In the genomic region with DNA sequence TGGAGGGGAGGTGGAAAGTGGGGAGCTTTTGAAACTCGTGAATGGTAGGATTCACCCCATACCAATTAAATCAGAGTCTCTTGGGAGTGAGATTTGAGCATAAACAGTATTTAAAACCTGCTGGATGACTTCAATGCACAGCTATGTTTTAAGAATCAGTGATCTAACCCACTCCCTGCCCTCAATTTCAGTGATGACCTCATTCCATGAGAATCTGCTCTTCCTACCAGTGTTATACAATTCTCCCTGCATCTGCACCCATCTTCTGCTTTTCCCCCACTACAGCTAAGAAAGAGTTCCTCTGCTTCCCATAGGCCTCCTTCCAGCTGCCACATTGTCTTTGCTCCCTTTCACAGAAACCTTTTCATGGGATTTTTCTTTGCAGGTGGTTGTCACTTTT, we compare ENCODE assay signal across 17 cellular contexts. TPM values are rescaled to one million over a fixed set of nuclear protein-coding genes. Genes with fewer than 3 reads are reported as not detected.
DNase-seq lines count a peak whose midpoint lies in the region; TF ChIP-seq lines count a peak whose summit lies in the region.
"Had no signal": no experiment of that assay in that cellular context is flagged by ENCODE, and none has a peak within 500 bp of the region (broad histone marks: within the 10 kb centered on the region; RNA-seq: fewer than 3 reads in every experiment).

No MANE protein-coding gene starts in this region.

- H3K27me3 Mint-ChIP-seq in chondrocyte (ENCODE audit: low read depth) = no peaks in the 10 kb centered on the region
- H3K27me3 Mint-ChIP-seq in activated CD4-positive, alpha-beta T cell treated with anti-CD3 and anti-CD28 coated beads, Interleukin-2, amount 10 ng/mL, durations not matched to agents 7 days and 5 days = peaks cover 12% of the 10 kb centered on the region

- no peak for TF ChIP-seq POLR2A in esophagus squamous epithelium (IDR thresholded peaks at IDR 0.05)

- H3K9me3 Mint-ChIP-seq in chondrocyte (ENCODE audit: low read depth) = no peaks in the 10 kb centered on the region
- no peaks in the 10 kb centered on the region for H3K9me3 Mint-ChIP-seq in activated CD4-positive, alpha-beta T cell treated with anti-CD3 and anti-CD28 coated beads, Interleukin-2, amount 10 ng/mL, durations not matched to agents 7 days and 5 days
- H3K9me3 Mint-ChIP-seq: activated naive CD4-positive, alpha-beta T cell treated with anti-CD3 and anti-CD28 coated beads, Interleukin-2, amount 50 U/mL, for 72 hours; dendritic cell treated with granulocyte-macrophage colony-stimulating factor and Interleukin-4, amounts not matched to agents 40 ng/mL and 50 ng/mL, for 4 days had no signal

- peaks cover 11% of the 10 kb centered on the region for H3K4me1 Mint-ChIP-seq in chondrocyte (ENCODE audit: low read depth)
- H3K4me1 Mint-ChIP-seq in activated CD4-positive, alpha-beta T cell treated with anti-CD3 and anti-CD28 coated beads, Interleukin-2, amount 10 ng/mL, durations not matched to agents 7 days and 5 days = peaks cover 22% of the 10 kb centered on the region

- POLR2A ChIA-PET in activated CD4-positive, alpha-beta T cell treated with anti-CD3 and anti-CD28 coated beads, Interleukin-2, amount 10 ng/mL, durations not matched to agents 7 days and 5 days (lab: Charles Lee) = no interaction called here

- TF ChIP-seq CTCF in chondrocyte (IDR thresholded peaks at IDR 0.05) = no peak
- no peak for TF ChIP-seq CTCF in esophagus squamous epithelium (IDR thresholded peaks at IDR 0.05)

- H3K4me1 ChIP-seq in HUES48 (ENCODE audit: control insufficient read depth, insufficient read depth, low read length) (peaks cover 5% of the 10 kb centered on the region; the same call in 1 of the 2 replicates), esophagus squamous epithelium (no peaks in the 10 kb centered on the region)
- H3K4me1 ChIP-seq: BLaER1 treated with 17β-estradiol and CSF1 and Interleukin-3, amounts not matched to agents 10 nM and 100 nM; parathyroid adenoma had no signal

- intact Hi-C loops in esophagus squamous epithelium (cut with DNase I) = no loop called here

- peak overlapping the region; percentile 10 for H3K27ac Mint-ChIP-seq in chondrocyte (ENCODE audit: unreplicated experiment)
- no peak overlapping the region for H3K27ac Mint-ChIP-seq in activated CD4-positive, alpha-beta T cell treated with anti-CD3 and anti-CD28 coated beads, Interleukin-2, amount 10 ng/mL, durations not matched to agents 7 days and 5 days
- H3K27ac Mint-ChIP-seq: activated naive CD4-positive, alpha-beta T cell treated with anti-CD3 and anti-CD28 coated beads, Interleukin-2, amount 50 U/mL, for 72 hours; dendritic cell treated with granulocyte-macrophage colony-stimulating factor and Interleukin-4, amounts not matched to agents 40 ng/mL and 50 ng/mL, for 4 days had no signal

- no peak overlapping the region for H3K4me3 ChIP-seq in HUES48 (ENCODE audit: low read depth, low read length)
- no peak overlapping the region for H3K4me3 ChIP-seq in esophagus squamous epithelium
- H3K4me3 ChIP-seq: BLaER1 treated with 17β-estradiol and CSF1 and Interleukin-3, amounts not matched to agents 10 nM and 100 nM had no signal

- H3K36me3 Mint-ChIP-seq in chondrocyte (ENCODE audit: low read depth) = peaks cover 2% of the 10 kb centered on the region
- H3K36me3 Mint-ChIP-seq in activated CD4-positive, alpha-beta T cell treated with anti-CD3 and anti-CD28 coated beads, Interleukin-2, amount 10 ng/mL, durations not matched to agents 7 days and 5 days (ENCODE audit: low read depth) = no peaks in the 10 kb centered on the region

- CTCF ChIA-PET in activated CD4-positive, alpha-beta T cell treated with anti-CD3 and anti-CD28 coated beads, Interleukin-2, amount 10 ng/mL, durations not matched to agents 7 days and 5 days (lab: Charles Lee) = no interaction called here

- H3K9me3 ChIP-seq in HUES48 (ENCODE audit: control insufficient read depth, insufficient read depth, low read length) (no peaks in the 10 kb centered on the region), esophagus squamous epithelium (no peaks in the 10 kb centered on the region)

- H3K27ac ChIP-seq in HUES48 (ENCODE audit: low read depth, low read length) (no peak overlapping the region), esophagus squamous epithelium (no peak overlapping the region)
- H3K27ac ChIP-seq: BLaER1 treated with 17β-estradiol and CSF1 and Interleukin-3, amounts not matched to agents 10 nM and 100 nM; parathyroid adenoma had no signal

- no peak overlapping the region for H3K4me3 Mint-ChIP-seq in chondrocyte (ENCODE audit: unreplicated experiment)
- no peak overlapping the region for H3K4me3 Mint-ChIP-seq in activated CD4-positive, alpha-beta T cell treated with anti-CD3 and anti-CD28 coated beads, Interleukin-2, amount 10 ng/mL, durations not matched to agents 7 days and 5 days
- H3K4me3 Mint-ChIP-seq: dendritic cell treated with granulocyte-macrophage colony-stimulating factor and Interleukin-4, amounts not matched to agents 40 ng/mL and 50 ng/mL, for 4 days had no signal

- peak overlapping the region; percentile 20; the same call in 1 of the 2 replicates for H3K9ac ChIP-seq in HUES48 (ENCODE audit: low read depth, low read length)
- H3K9ac ChIP-seq: BLaER1 treated with 17β-estradiol and CSF1 and Interleukin-3, amounts not matched to agents 10 nM and 100 nM; parathyroid adenoma had no signal

- 38 to 44% methylated on average over 1 of the region's 1 CpG for WGBS in esophagus squamous epithelium, 2 donors

- H3K36me3 ChIP-seq in HUES48 (ENCODE audit: control insufficient read depth, insufficient read depth, low read length) (no peaks in the 10 kb centered on the region), esophagus squamous epithelium (no peaks in the 10 kb centered on the region)
- H3K36me3 ChIP-seq: BLaER1 treated with 17β-estradiol and CSF1 and Interleukin-3, amounts not matched to agents 10 nM and 100 nM had no signal

- DNase-seq in AG08396 (ENCODE audit: low spot score) (peak; percentile 47), chondrocyte (ENCODE audit: low spot score) (no peak), kidney glomerular epithelial cell (lab: John Stamatoyannopoulos, UW) (peak; percentile 82), esophagus squamous epithelium (lab: John Stamatoyannopoulos, UW) (no peak), NCI-H146 (lab: John Stamatoyannopoulos, UW) (no peak), cerebellar cortex (ENCODE audit: low spot score) (no peak)
- no peak for DNase-seq in activated CD4-positive, alpha-beta T cell treated with anti-CD3 and anti-CD28 coated beads, Interleukin-2, amount 10 ng/mL, durations not matched to agents 7 days and 5 days
- DNase-seq: NCI-H1092 treated with DMSO at 0.1 percent for 48 hours; NCI-H524 treated with DMSO at 0.1 percent for 48 hours; RPMI8226; stimulated activated CD4-positive, alpha-beta T cell treated with anti-CD3 and anti-CD28 coated beads, Interleukin-2, amount 100 ng/mL, for 48 hours; stimulated activated naive CD4-positive, alpha-beta T cell had no signal

- H3K27me3 ChIP-seq in HUES48 (ENCODE audit: control insufficient read depth, insufficient read depth, low read length) (no peaks in the 10 kb centered on the region), esophagus squamous epithelium (peaks cover 0 to 2% (median 0%) of the 10 kb centered on the region in 4 donors)
- H3K27me3 ChIP-seq: BLaER1 treated with 17β-estradiol and CSF1 and Interleukin-3, amounts not matched to agents 10 nM and 100 nM had no signal

RNA-seq across cellular contexts. Expression of gene H2AZ1, which starts 18.3 kb away (rescaled TPM):
- total RNA-seq in chondrocyte (157 to 209 TPM (median 198 TPM) in 3 replicates), esophagus squamous epithelium (100 to 1,000 TPM; 109 to 419 (median 322) TPM)
- 100 to 1,000 TPM; 426 to 554 TPM for total RNA-seq in activated CD4-positive, alpha-beta T cell treated with anti-CD3 and anti-CD28 coated beads, Interleukin-2, amount 10 ng/mL, durations not matched to agents 7 days and 5 days

RNA-seq across cellular contexts. Expression of gene DNAJB14, which starts 21.9 kb away (rescaled TPM):
- 57.6 to 59.9 TPM (median 57.9 TPM) in 3 replicates for total RNA-seq in chondrocyte
- total RNA-seq in activated CD4-positive, alpha-beta T cell treated with anti-CD3 and anti-CD28 coated beads, Interleukin-2, amount 10 ng/mL, durations not matched to agents 7 days and 5 days = 10 to 100 TPM; 47.1 to 53.1 TPM
- total RNA-seq in esophagus squamous epithelium = 10 to 100 TPM; 19.6 to 41.5 (median 27.3) TPM

Comparison
In these comparisons a context has a peak if more than half of its experiments do, and no peak if none do; other contexts are left out.
1. DNase-seq: peak in AG08396 (single experiment) and kidney glomerular epithelial cell (single experiment); none in chondrocyte (single experiment), activated CD4-positive, alpha-beta T cell treated with anti-CD3 and anti-CD28 coated beads, Interleukin-2, amount 10 ng/mL, durations not matched to agents 7 days and 5 days (single experiment), esophagus squamous epithelium (single experiment), NCI-H146 (single experiment) and cerebellar cortex (single experiment).